ENCODE assay signal across 1 cellular context in genomic region chr2:10038716-10039115, GRCh38.
TF ChIP-seq lines count a peak whose summit lies in the region.

No MANE protein-coding gene starts in this region.

TF ChIP-seq in K562, 482 proteins besides CTCF, POLR2A, EP300 and RAD21:
- TF ChIP-seq SMARCA5 (IDR thresholded peaks at IDR 0.05) (no peak), BCLAF1 (IDR thresholded peaks at IDR 0.05; ENCODE audit: borderline replicate concordance in 1 of 2, control insufficient read depth in 1 of 2, low read depth in 2 of 2, low read length in 1 of 2) (no peak), PPARD (CRISPR knock-in tag; IDR thresholded peaks at IDR 0.05) (no peak), PATZ1 (CRISPR knock-in tag; IDR thresholded peaks at IDR 0.05; ENCODE audit: borderline replicate concordance) (no peak), ZC3H8 (IDR thresholded peaks at IDR 0.05) (no peak), SNRNP70 (optimal IDR thresholded peaks at IDR 0.05; ENCODE audit: low read depth, low read length) (no peak), GATAD2B (IDR thresholded peaks at IDR 0.05; ENCODE audit: borderline replicate concordance) (no peak), ZNF274 (IDR thresholded peaks at IDR 0.05; ENCODE audit: borderline replicate concordance, low read depth, low read length) (no peak), HMG20B (CRISPR knock-in tag; IDR thresholded peaks at IDR 0.05) (no peak), CREBBP (IDR thresholded peaks at IDR 0.05; ENCODE audit: low read depth, low read length) (no peak)
